ENCODE assay signal across 8 cellular contexts in genomic region chr10:30502266-30503058, GRCh38.
A peak's percentile ranks its signal among the peaks of the same experiment; 100 is the strongest.
DNase-seq lines count a peak whose midpoint lies in the region; ATAC-seq, FAIRE-seq and TF ChIP-seq lines count a peak whose summit lies in the region.

No MANE protein-coding gene starts in this region.

- H3K27ac ChIP-seq in HL-60 (replicated peaks) (0 out of 2 replicates have a peak overlapping the region, but pooled peaks have one; percentile 20), trophoblast cell (ENCODE audit: low read depth, low read length) (no peak overlapping the region)

- H3K79me2 ChIP-seq in trophoblast cell (ENCODE audit: control insufficient read depth, insufficient read depth, low read length, poor library complexity): no peaks in the 10 kb centered on the region

- H3K14ac ChIP-seq in trophoblast cell (ENCODE audit: low read length): no peak overlapping the region

- peak overlapping the region; percentile 68 for H3K4me3 Mint-ChIP-seq in activated CD8-positive, alpha-beta T cell treated with anti-CD3 and anti-CD28 coated beads, Interleukin-2, amount 10 ng/mL, durations not matched to agents 7 days and 5 days

- CTCF ChIA-PET in activated CD8-positive, alpha-beta T cell treated with anti-CD3 and anti-CD28 coated beads, Interleukin-2, amount 10 ng/mL, durations not matched to agents 7 days and 5 days (lab: Charles Lee): interaction anchor here (0.7 to 5.8 kb wide), 6 partner anchors 26 to 89 kb away, joined by 3 to 35 read pairs (median 4); no protein-coding TSS in a partner anchor

- H4K8ac ChIP-seq in trophoblast cell (ENCODE audit: low read depth, low read length): no peak overlapping the region

- H2BK12ac ChIP-seq in trophoblast cell (ENCODE audit: low read length): no peak overlapping the region

- TF ChIP-seq CTCF in HL-60 (IDR thresholded peaks at IDR 0.05; ENCODE audit: insufficient read depth, low read length): no peak

- FAIRE-seq in GM12892 (lab: Jason Lieb, UNC): peak; percentile 92

- peak; percentile 29 for DNase-seq in GM12892 (ENCODE audit: insufficient read length)
- DNase-seq in HL-60 (ENCODE audit: low read depth in 1 of 2, low spot score in 1 of 2): peak in 1 of 2 experiments; percentile 68
- DNase-seq in activated CD8-positive, alpha-beta T cell treated with anti-CD3 and anti-CD28 coated beads, Interleukin-2, amount 10 ng/mL, durations not matched to agents 7 days and 5 days: peak; percentile 90
- DNase-seq in trophoblast cell: peak in 1 of 2 donors; percentile 52
- DNase-seq in cerebellar nuclear complex (lab: John Stamatoyannopoulos, UW): no peak
- no peak for DNase-seq in HT-29 (ENCODE audit: low spot score)
- DNase-seq in hypothalamus (lab: John Stamatoyannopoulos, UW): no peak

- H3K9me3 Mint-ChIP-seq in activated CD8-positive, alpha-beta T cell treated with anti-CD3 and anti-CD28 coated beads, Interleukin-2, amount 10 ng/mL, durations not matched to agents 7 days and 5 days (ENCODE audit: insufficient read depth): no peaks in the 10 kb centered on the region

- no peaks in the 10 kb centered on the region for H3K27me3 Mint-ChIP-seq in activated CD8-positive, alpha-beta T cell treated with anti-CD3 and anti-CD28 coated beads, Interleukin-2, amount 10 ng/mL, durations not matched to agents 7 days and 5 days (ENCODE audit: low read depth)

- peak overlapping the region; percentile 29 for H3K9ac ChIP-seq in trophoblast cell (ENCODE audit: low read length)

- no peak overlapping the region for H2BK120ac ChIP-seq in trophoblast cell (ENCODE audit: insufficient read depth, low read length, poor library complexity)

- H3K36me3 ChIP-seq in trophoblast cell (ENCODE audit: control insufficient read depth in 1 of 2, insufficient read depth in 2 of 2, low read length in 2 of 2): no peaks in the 10 kb centered on the region

- no peaks in the 10 kb centered on the region for H3K9me3 ChIP-seq in trophoblast cell (ENCODE audit: insufficient read depth, low read depth, low read length)

- peak overlapping the region; percentile 40 for H3K23ac ChIP-seq in trophoblast cell (ENCODE audit: low read length)

- H3K4me1 Mint-ChIP-seq in activated CD8-positive, alpha-beta T cell treated with anti-CD3 and anti-CD28 coated beads, Interleukin-2, amount 10 ng/mL, durations not matched to agents 7 days and 5 days (ENCODE audit: low read depth): peaks cover 93% of the 10 kb centered on the region

- H3K18ac ChIP-seq in trophoblast cell (ENCODE audit: low read length): no peak overlapping the region

- ATAC-seq in GM21447 (IDR thresholded peaks at IDR 0.05; ENCODE audit: unreplicated experiment): peak; percentile 88
- ATAC-seq in activated CD8-positive, alpha-beta T cell treated with anti-CD3 and anti-CD28 coated beads, Interleukin-2, amount 10 ng/mL, durations not matched to agents 7 days and 5 days: peak; percentile 97

- H4K91ac ChIP-seq in trophoblast cell (ENCODE audit: low read depth, low read length): no peak overlapping the region

- no peak for TF ChIP-seq POLR2A in GM12892 (IDR thresholded peaks at IDR 0.05; ENCODE audit: low read depth, low read length)

- H3K4me1 ChIP-seq in trophoblast cell (ENCODE audit: control insufficient read depth in 1 of 2, insufficient read depth in 2 of 2, low read length in 2 of 2): no peaks in the 10 kb centered on the region

- H3K27me3 ChIP-seq in HL-60 (ENCODE audit: insufficient read depth, poor library complexity, severe bottlenecking) (no peaks in the 10 kb centered on the region), trophoblast cell (ENCODE audit: insufficient read depth, low read length) (no peaks in the 10 kb centered on the region)

- peak overlapping the region; percentile 94 for H3K27ac Mint-ChIP-seq in activated CD8-positive, alpha-beta T cell treated with anti-CD3 and anti-CD28 coated beads, Interleukin-2, amount 10 ng/mL, durations not matched to agents 7 days and 5 days

- no peak overlapping the region for H4K12ac ChIP-seq in trophoblast cell (ENCODE audit: low read depth, low read length)

- H3K36me3 Mint-ChIP-seq in activated CD8-positive, alpha-beta T cell treated with anti-CD3 and anti-CD28 coated beads, Interleukin-2, amount 10 ng/mL, durations not matched to agents 7 days and 5 days (ENCODE audit: low read depth): peaks cover 13% of the 10 kb centered on the region

- no peak overlapping the region for H2AFZ ChIP-seq in trophoblast cell (ENCODE audit: insufficient read depth, low read length, poor library complexity)

- H3K4me3 ChIP-seq in HL-60 (replicated peaks; ENCODE audit: insufficient read depth, low read length) (no peak overlapping the region), trophoblast cell (ENCODE audit: low read depth, low read length) (no peak overlapping the region)

- POLR2A ChIA-PET in activated CD8-positive, alpha-beta T cell treated with anti-CD3 and anti-CD28 coated beads, Interleukin-2, amount 10 ng/mL, durations not matched to agents 7 days and 5 days (lab: Charles Lee): interaction anchor here (0.7 to 4.2 kb wide), 7 partner anchors 10 to 203 kb away, joined by 3 to 20 read pairs (median 4); partner anchors contain the start of gene MAP3K8

- WGBS in trophoblast cell (ENCODE audit: extremely low coverage, insufficient coverage, insufficient read length): no CpG with 5 or more reads among the region's 11 CpGs

- H3K4ac ChIP-seq in trophoblast cell (ENCODE audit: low read depth, low read length): no peak overlapping the region

- H3K4me2 ChIP-seq in trophoblast cell (ENCODE audit: low read length): no peak overlapping the region

- no peak overlapping the region for H2BK5ac ChIP-seq in trophoblast cell (ENCODE audit: low read depth, low read length, poor library complexity)

- H2AK5ac ChIP-seq in trophoblast cell (ENCODE audit: low read length): no peak overlapping the region

- H3K79me1 ChIP-seq in trophoblast cell (ENCODE audit: low read length): no peaks in the 10 kb centered on the region

Comparison
In these comparisons a context has a peak if more than half of its experiments do, and no peak if none do; other contexts are left out.
1. DNase-seq: peak in GM12892 (single experiment) and activated CD8-positive, alpha-beta T cell treated with anti-CD3 and anti-CD28 coated beads, Interleukin-2, amount 10 ng/mL, durations not matched to agents 7 days and 5 days (single experiment); none in cerebellar nuclear complex (0 of 2), HT-29 (single experiment) and hypothalamus (0 of 51).